Comparison of ENCODE assay signal across 2 cellular contexts in genomic region chr14:95507174-95507573, GRCh38.
A peak's percentile ranks its signal among the peaks of the same experiment; 100 is the strongest.
TF ChIP-seq lines count a peak whose summit lies in the region.

No MANE protein-coding gene starts in this region.

TF ChIP-seq in liver, 16 proteins besides CTCF, POLR2A, EP300 and RAD21:
- TF ChIP-seq RXRA (IDR thresholded peaks at IDR 0.05) (peak in 1 of 2 donors; percentile 15), MAX (IDR thresholded peaks at IDR 0.05) (peak; percentile 64), ZBTB33 (IDR thresholded peaks at IDR 0.05) (no peak)

TF ChIP-seq in HepG2, 621 proteins besides CTCF, POLR2A, EP300 and RAD21:
- TF ChIP-seq ZNF614 (CRISPR knock-in tag; IDR thresholded peaks at IDR 0.05; ENCODE audit: borderline replicate concordance) (no peak), NR3C1 (CRISPR knock-in tag; IDR thresholded peaks at IDR 0.05) (no peak), ZNF773 (CRISPR knock-in tag; IDR thresholded peaks at IDR 0.05; ENCODE audit: borderline replicate concordance) (no peak), FOXO4 (CRISPR knock-in tag; conservative IDR thresholded peaks at IDR 0.05) (no peak), MTERF4 (CRISPR knock-in tag; IDR thresholded peaks at IDR 0.05) (no peak), MZF1 (CRISPR knock-in tag; IDR thresholded peaks at IDR 0.05; ENCODE audit: borderline replicate concordance) (no peak), ZNF251 (CRISPR knock-in tag; IDR thresholded peaks at IDR 0.05) (no peak), MAFF (IDR thresholded peaks at IDR 0.05; ENCODE audit: low read depth, low read length) (no peak), ARID2 (CRISPR knock-in tag; IDR thresholded peaks at IDR 0.05; ENCODE audit: borderline replicate concordance) (no peak), MBD4 (IDR thresholded peaks at IDR 0.05; ENCODE audit: borderline replicate concordance, low read length) (no peak)
